7 cellular contexts compared by ENCODE assay signal in genomic region chr10:104274762-104275721, GRCh38. TPM values are rescaled to one million over a fixed set of nuclear protein-coding genes. Genes with fewer than 3 reads are reported as not detected.
DNase-seq lines count a peak whose midpoint lies in the region; ATAC-seq and TF ChIP-seq lines count a peak whose summit lies in the region.

No MANE protein-coding gene starts in this region.

- POLR2A ChIA-PET in WTC11 (lab: Charles Lee) = interaction anchor here (0.6 to 1.5 kb wide), 7 partner anchors 20 to 208 kb away, joined by 3 to 6 read pairs (median 3); partner anchors contain the start of genes CFAP43, GSTO1, ITPRIP and SFR1

- peak; percentile 71 for TF ChIP-seq CTCF in WTC11 (IDR thresholded peaks at IDR 0.05)

- peak overlapping the region; percentile 19 for H3K27ac ChIP-seq in caudate nucleus (ENCODE audit: low read depth, low read length)

- H3K9me3 Mint-ChIP-seq in WTC11 = no peaks in the 10 kb centered on the region

- peaks cover 10% of the 10 kb centered on the region for H3K4me1 Mint-ChIP-seq in WTC11

- CTCF ChIA-PET in WTC11 (lab: Charles Lee) = interaction anchor here (0.5 to 8.8 kb wide), 56 partner anchors 8 to 388 kb away, joined by 3 to 126 read pairs (median 6); partner anchors contain the start of genes CFAP58, GSTO1, ITPRIP and SFR1

- ATAC-seq in GM18907 (IDR thresholded peaks at IDR 0.05; ENCODE audit: unreplicated experiment) = peak; percentile 85
- peak; percentile 96 for ATAC-seq in HG03432 (IDR thresholded peaks at IDR 0.05; ENCODE audit: unreplicated experiment)
- ATAC-seq in WTC11 = peak; percentile 94
- no peak for ATAC-seq in HG02588 (IDR thresholded peaks at IDR 0.05; ENCODE audit: unreplicated experiment)

- peak overlapping the region; percentile 70 for H3K4me3 Mint-ChIP-seq in WTC11

- peaks cover 12% of the 10 kb centered on the region for H3K27me3 Mint-ChIP-seq in WTC11 (ENCODE audit: low read depth)

- H3K36me3 Mint-ChIP-seq in WTC11 = peaks cover 3% of the 10 kb centered on the region; the same call in 1 of the 2 replicates

- no peak overlapping the region for H3K27ac Mint-ChIP-seq in WTC11

- DNase-seq in WTC11 (ENCODE audit: low spot score) (peak; percentile 79), caudate nucleus (lab: John Stamatoyannopoulos, UW) (peak in 52 of 61 donors; percentile 7 to 90 (median 58)), kidney glomerular epithelial cell (lab: John Stamatoyannopoulos, UW) (peak; percentile 42)
- DNase-seq in stimulated activated CD8-positive, alpha-beta memory T cell treated with anti-CD3 and anti-CD28 coated beads, Interleukin-15, amount 100 ng/mL, for 24 hours (ENCODE audit: low read depth) = peak; percentile 21

TF ChIP-seq in WTC11, 78 proteins besides CTCF, POLR2A, EP300 and RAD21:
- TF ChIP-seq CREM (CRISPR knock-in tag; IDR thresholded peaks at IDR 0.05) = 0 out of 2 replicates have a peak, but pooled peaks have one; percentile 23
- TF ChIP-seq, protein P1, sequence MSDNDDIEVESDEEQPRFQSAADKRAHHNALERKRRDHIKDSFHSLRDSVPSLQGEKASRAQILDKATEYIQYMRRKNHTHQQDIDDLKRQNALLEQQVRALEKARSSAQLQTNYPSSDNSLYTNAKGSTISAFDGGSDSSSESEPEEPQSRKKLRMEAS (CRISPR knock-in tag; IDR thresholded peaks at IDR 0.05) = peak; percentile 83
- TF ChIP-seq ZNF423 (CRISPR knock-in tag; IDR thresholded peaks at IDR 0.05) = peak; percentile 67; the same call in 1 of the 2 replicates
- TF ChIP-seq ATF3 (CRISPR knock-in tag; conservative IDR thresholded peaks at IDR 0.05) = no peak
- TF ChIP-seq FOXP1 (CRISPR knock-in tag; IDR thresholded peaks at IDR 0.05; ENCODE audit: borderline replicate concordance) = peak; percentile 65; the same call in 1 of the 2 replicates
- TF ChIP-seq, protein P2, sequence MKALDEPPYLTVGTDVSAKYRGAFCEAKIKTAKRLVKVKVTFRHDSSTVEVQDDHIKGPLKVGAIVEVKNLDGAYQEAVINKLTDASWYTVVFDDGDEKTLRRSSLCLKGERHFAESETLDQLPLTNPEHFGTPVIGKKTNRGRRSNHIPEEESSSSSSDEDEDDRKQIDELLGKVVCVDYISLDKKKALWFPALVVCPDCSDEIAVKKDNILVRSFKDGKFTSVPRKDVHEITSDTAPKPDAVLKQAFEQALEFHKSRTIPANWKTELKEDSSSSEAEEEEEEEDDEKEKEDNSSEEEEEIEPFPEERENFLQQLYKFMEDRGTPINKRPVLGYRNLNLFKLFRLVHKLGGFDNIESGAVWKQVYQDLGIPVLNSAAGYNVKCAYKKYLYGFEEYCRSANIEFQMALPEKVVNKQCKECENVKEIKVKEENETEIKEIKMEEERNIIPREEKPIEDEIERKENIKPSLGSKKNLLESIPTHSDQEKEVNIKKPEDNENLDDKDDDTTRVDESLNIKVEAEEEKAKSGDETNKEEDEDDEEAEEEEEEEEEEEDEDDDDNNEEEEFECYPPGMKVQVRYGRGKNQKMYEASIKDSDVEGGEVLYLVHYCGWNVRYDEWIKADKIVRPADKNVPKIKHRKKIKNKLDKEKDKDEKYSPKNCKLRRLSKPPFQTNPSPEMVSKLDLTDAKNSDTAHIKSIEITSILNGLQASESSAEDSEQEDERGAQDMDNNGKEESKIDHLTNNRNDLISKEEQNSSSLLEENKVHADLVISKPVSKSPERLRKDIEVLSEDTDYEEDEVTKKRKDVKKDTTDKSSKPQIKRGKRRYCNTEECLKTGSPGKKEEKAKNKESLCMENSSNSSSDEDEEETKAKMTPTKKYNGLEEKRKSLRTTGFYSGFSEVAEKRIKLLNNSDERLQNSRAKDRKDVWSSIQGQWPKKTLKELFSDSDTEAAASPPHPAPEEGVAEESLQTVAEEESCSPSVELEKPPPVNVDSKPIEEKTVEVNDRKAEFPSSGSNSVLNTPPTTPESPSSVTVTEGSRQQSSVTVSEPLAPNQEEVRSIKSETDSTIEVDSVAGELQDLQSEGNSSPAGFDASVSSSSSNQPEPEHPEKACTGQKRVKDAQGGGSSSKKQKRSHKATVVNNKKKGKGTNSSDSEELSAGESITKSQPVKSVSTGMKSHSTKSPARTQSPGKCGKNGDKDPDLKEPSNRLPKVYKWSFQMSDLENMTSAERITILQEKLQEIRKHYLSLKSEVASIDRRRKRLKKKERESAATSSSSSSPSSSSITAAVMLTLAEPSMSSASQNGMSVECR (CRISPR knock-in tag; IDR thresholded peaks at IDR 0.05; ENCODE audit: borderline replicate concordance) = 0 out of 2 replicates have a peak, but pooled peaks have one; percentile 40
- TF ChIP-seq, protein P3, sequence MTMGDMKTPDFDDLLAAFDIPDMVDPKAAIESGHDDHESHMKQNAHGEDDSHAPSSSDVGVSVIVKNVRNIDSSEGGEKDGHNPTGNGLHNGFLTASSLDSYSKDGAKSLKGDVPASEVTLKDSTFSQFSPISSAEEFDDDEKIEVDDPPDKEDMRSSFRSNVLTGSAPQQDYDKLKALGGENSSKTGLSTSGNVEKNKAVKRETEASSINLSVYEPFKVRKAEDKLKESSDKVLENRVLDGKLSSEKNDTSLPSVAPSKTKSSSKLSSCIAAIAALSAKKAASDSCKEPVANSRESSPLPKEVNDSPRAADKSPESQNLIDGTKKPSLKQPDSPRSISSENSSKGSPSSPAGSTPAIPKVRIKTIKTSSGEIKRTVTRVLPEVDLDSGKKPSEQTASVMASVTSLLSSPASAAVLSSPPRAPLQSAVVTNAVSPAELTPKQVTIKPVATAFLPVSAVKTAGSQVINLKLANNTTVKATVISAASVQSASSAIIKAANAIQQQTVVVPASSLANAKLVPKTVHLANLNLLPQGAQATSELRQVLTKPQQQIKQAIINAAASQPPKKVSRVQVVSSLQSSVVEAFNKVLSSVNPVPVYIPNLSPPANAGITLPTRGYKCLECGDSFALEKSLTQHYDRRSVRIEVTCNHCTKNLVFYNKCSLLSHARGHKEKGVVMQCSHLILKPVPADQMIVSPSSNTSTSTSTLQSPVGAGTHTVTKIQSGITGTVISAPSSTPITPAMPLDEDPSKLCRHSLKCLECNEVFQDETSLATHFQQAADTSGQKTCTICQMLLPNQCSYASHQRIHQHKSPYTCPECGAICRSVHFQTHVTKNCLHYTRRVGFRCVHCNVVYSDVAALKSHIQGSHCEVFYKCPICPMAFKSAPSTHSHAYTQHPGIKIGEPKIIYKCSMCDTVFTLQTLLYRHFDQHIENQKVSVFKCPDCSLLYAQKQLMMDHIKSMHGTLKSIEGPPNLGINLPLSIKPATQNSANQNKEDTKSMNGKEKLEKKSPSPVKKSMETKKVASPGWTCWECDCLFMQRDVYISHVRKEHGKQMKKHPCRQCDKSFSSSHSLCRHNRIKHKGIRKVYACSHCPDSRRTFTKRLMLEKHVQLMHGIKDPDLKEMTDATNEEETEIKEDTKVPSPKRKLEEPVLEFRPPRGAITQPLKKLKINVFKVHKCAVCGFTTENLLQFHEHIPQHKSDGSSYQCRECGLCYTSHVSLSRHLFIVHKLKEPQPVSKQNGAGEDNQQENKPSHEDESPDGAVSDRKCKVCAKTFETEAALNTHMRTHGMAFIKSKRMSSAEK (CRISPR knock-in tag; IDR thresholded peaks at IDR 0.05; ENCODE audit: borderline replicate concordance) = no peak
- TF ChIP-seq HMGXB4 (CRISPR knock-in tag; IDR thresholded peaks at IDR 0.05) = peak; percentile 86; the same call in 1 of the 2 replicates
- peak; percentile 34; the same call in 1 of the 2 replicates for TF ChIP-seq FOXP4 (CRISPR knock-in tag; IDR thresholded peaks at IDR 0.05)
- TF ChIP-seq ZNF121 (CRISPR knock-in tag; IDR thresholded peaks at IDR 0.05) = peak; percentile 44; the same call in 1 of the 2 replicates
- TF ChIP-seq TEAD4 (CRISPR knock-in tag; IDR thresholded peaks at IDR 0.05) = no peak
TF ChIP-seq in WTC11: peak in this region for 8.

RNA-seq across cellular contexts. Expression of gene GSTO2, which starts 6.1 kb away (rescaled TPM):
- 10.7 to 18.7 TPM (median 17.6 TPM) in 3 replicates for total RNA-seq in WTC11 (2021)

RNA-seq across cellular contexts. Expression of gene GSTO1, which starts 20.4 kb away (rescaled TPM):
- total RNA-seq in WTC11 (2021) = 87.9 to 99.5 TPM (median 99.2 TPM) in 3 replicates

RNA-seq across cellular contexts. Expression of gene CFAP43, which starts 42.9 kb away (rescaled TPM):
- 0.42 to 0.69 TPM (median 0.44 TPM) in 3 replicates for total RNA-seq in WTC11 (2021)

Comparison
In these comparisons a context has a peak if more than half of its experiments do, and no peak if none do; other contexts are left out.
1. DNase-seq: peak in every context shown above with its lines; median percentile 79 in WTC11; 58 in caudate nucleus; 42 in kidney glomerular epithelial cell; 21 in stimulated activated CD8-positive, alpha-beta memory T cell treated with anti-CD3 and anti-CD28 coated beads, Interleukin-15, amount 100 ng/mL, for 24 hours.